18 cellular contexts compared by ENCODE assay signal in genomic region chr4:149166365-149166764, GRCh38.
"Had no signal": no experiment of that assay in that cellular context is flagged by ENCODE, and none has a peak within 500 bp of the region (broad histone marks: within the 10 kb centered on the region; RNA-seq: fewer than 3 reads in every experiment).

No MANE protein-coding gene starts in this region.

- DNase-seq: colonic mucosa; dermis blood vessel endothelial cell; esophagus squamous epithelium; foreskin keratinocyte; kidney; left cardiac atrium; left ventricle myocardium inferior; lower lobe of right lung; naive thymus-derived CD4-positive, alpha-beta T cell; ovary; right lobe of liver; stimulated activated naive CD4-positive, alpha-beta T cell; stomach; substantia nigra; transverse colon had no signal

- H3K27ac Mint-ChIP-seq: memory B cell; naive thymus-derived CD4-positive, alpha-beta T cell had no signal

- H3K36me3 Mint-ChIP-seq: memory B cell; naive thymus-derived CD4-positive, alpha-beta T cell had no signal

- H3K36me3 ChIP-seq: colonic mucosa, esophagus squamous epithelium, left ventricle myocardium inferior, lower lobe of right lung, ovary, right lobe of liver, stomach, thoracic aorta, transverse colon had no signal

- H3K27me3 Mint-ChIP-seq: memory B cell had no signal

- H3K9me3 ChIP-seq: colonic mucosa, esophagus squamous epithelium, left ventricle myocardium inferior, lower lobe of right lung, ovary, right lobe of liver, stomach, thoracic aorta, transverse colon had no signal

- ATAC-seq: foreskin keratinocyte; left cardiac atrium; lower lobe of right lung; naive thymus-derived CD4-positive, alpha-beta T cell; right lobe of liver had no signal

- H3K4me3 Mint-ChIP-seq: memory B cell; naive thymus-derived CD4-positive, alpha-beta T cell; neural crest cell had no signal

- H3K4me1 Mint-ChIP-seq: memory B cell; naive thymus-derived CD4-positive, alpha-beta T cell had no signal

- H3K27ac ChIP-seq: colonic mucosa, esophagus squamous epithelium, foreskin keratinocyte, left ventricle myocardium inferior, lower lobe of right lung, ovary, right lobe of liver, stomach, thoracic aorta, transverse colon had no signal

- H3K4me3 ChIP-seq: colonic mucosa, esophagus squamous epithelium, left ventricle myocardium inferior, lower lobe of right lung, ovary, right lobe of liver, stomach, thoracic aorta, transverse colon had no signal

- H3K27me3 ChIP-seq: colonic mucosa, esophagus squamous epithelium, foreskin keratinocyte, ovary, right lobe of liver, stomach, transverse colon had no signal

- H3K9me3 Mint-ChIP-seq: memory B cell, neural crest cell had no signal

- H3K4me1 ChIP-seq: colonic mucosa, esophagus squamous epithelium, foreskin keratinocyte, lower lobe of right lung, right lobe of liver, stomach, transverse colon had no signal
